8 cellular contexts compared by ENCODE assay signal in the genomic region with DNA sequence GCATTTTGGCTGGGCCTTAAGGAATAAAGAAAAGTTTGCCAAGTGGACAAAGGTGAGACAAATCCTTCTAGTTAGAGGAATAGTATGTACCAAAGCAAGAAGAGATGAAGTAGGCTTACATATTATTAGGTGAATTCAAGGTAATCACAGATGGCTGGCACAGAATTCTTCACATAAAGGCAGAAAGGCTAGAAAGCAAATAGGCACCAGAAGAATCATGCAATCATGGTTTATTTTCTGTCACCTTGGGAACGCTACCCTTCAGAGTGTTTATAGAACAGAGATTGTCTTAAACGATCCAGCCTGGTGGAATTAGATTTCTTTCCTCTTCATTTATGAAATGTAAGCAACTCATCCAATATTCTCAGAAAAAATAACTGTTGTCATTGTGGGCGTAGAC.
"Had no signal": no experiment of that assay in that cellular context is flagged by ENCODE, and none has a peak within 500 bp of the region (broad histone marks: within the 10 kb centered on the region; RNA-seq: fewer than 3 reads in every experiment).

No MANE protein-coding gene starts in this region.

- H3K27ac ChIP-seq: HL-60 had no signal

- ATAC-seq: GM23338, HepG2 had no signal

- H3K4me3 ChIP-seq: GM23338 had no signal

- DNase-seq: H9, HCEC 1CT, KBM-7 had no signal

- FAIRE-seq: H1, H54, HepG2 had no signal
